In the genomic region with DNA sequence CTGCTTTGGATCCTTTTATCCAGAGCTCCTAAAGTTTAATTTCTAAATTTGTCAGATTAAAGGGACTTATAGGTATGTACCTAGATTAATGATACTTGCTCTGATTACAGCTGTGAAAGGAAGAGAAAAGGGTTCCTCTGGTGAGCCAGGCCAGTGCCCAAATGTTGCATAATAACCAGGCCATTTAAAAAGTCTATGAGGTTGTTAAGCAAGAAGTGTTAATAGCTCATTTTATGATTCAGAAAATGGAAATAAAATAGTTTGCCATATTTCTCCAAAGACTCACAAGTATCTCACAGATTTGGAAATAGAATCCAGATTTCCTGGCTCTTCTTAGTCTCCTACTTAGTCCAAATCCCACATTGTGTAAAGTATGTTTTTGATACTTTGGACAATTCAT, we compare ENCODE assay signal across 18 cellular contexts.
"Had no signal": no experiment of that assay in that cellular context is flagged by ENCODE, and none has a peak within 500 bp of the region (broad histone marks: within the 10 kb centered on the region; RNA-seq: fewer than 3 reads in every experiment).

No MANE protein-coding gene starts in this region.

- H3K36me3 ChIP-seq: transverse colon, vagina had no signal

- H3K4me1 ChIP-seq: parathyroid adenoma, transverse colon, vagina had no signal

- H3K9me3 ChIP-seq: vagina had no signal

- H3K27me3 ChIP-seq: hepatocyte, transverse colon, vagina had no signal

- H3K4me2 ChIP-seq: hepatocyte had no signal

- H3K27ac Mint-ChIP-seq: activated B cell treated with CpG ODN at 0.5 μM for 24 hours; activated CD4-positive, alpha-beta T cell treated with anti-CD3 and anti-CD28 coated beads, Interleukin-2, amount 10 ng/mL, durations not matched to agents 24 days and 14 days; activated naive CD8-positive, alpha-beta T cell treated with anti-CD3 and anti-CD28 coated beads, Interleukin-2, amount 10 ng/mL, durations not matched to agents 7 days and 5 days; naive B cell; stimulated activated naive B cell treated with anti-CD40 and anti-IgM and Interleukin-4, amounts not matched to agents 10 μg/mL and 1 μg/mL and 100 μg/mL, for 72 hours; T-helper 17 cell had no signal

- H3K79me2 ChIP-seq: hepatocyte, parathyroid adenoma had no signal

- H2AFZ ChIP-seq: hepatocyte, parathyroid adenoma had no signal

- H3K9ac ChIP-seq: parathyroid adenoma had no signal

- H3K4me3 Mint-ChIP-seq: activated B cell treated with CpG ODN at 0.5 μM for 24 hours; activated CD4-positive, alpha-beta T cell treated with anti-CD3 and anti-CD28 coated beads, Interleukin-2, amount 10 ng/mL, durations not matched to agents 24 days and 14 days; activated naive CD8-positive, alpha-beta T cell treated with anti-CD3 and anti-CD28 coated beads, Interleukin-2, amount 10 ng/mL, durations not matched to agents 7 days and 5 days; naive B cell; stimulated activated naive B cell treated with anti-CD40 and anti-IgM and Interleukin-4, amounts not matched to agents 10 μg/mL and 1 μg/mL and 100 μg/mL, for 72 hours; T-helper 17 cell had no signal

- H3K4me1 Mint-ChIP-seq: activated B cell treated with CpG ODN at 0.5 μM for 24 hours; activated CD4-positive, alpha-beta T cell treated with anti-CD3 and anti-CD28 coated beads, Interleukin-2, amount 10 ng/mL, durations not matched to agents 24 days and 14 days; activated naive CD8-positive, alpha-beta T cell treated with anti-CD3 and anti-CD28 coated beads, Interleukin-2, amount 10 ng/mL, durations not matched to agents 7 days and 5 days; naive B cell; stimulated activated naive B cell treated with anti-CD40 and anti-IgM and Interleukin-4, amounts not matched to agents 10 μg/mL and 1 μg/mL and 100 μg/mL, for 72 hours had no signal

- H3K27ac ChIP-seq: hepatocyte, parathyroid adenoma, transverse colon, vagina had no signal

- H3K9me3 Mint-ChIP-seq: activated naive CD8-positive, alpha-beta T cell treated with anti-CD3 and anti-CD28 coated beads, Interleukin-2, amount 10 ng/mL, durations not matched to agents 7 days and 5 days had no signal

- ATAC-seq: left lobe of liver; stimulated activated naive B cell treated with anti-CD40 and anti-IgM and Interleukin-4, amounts not matched to agents 10 μg/mL and 1 μg/mL and 100 μg/mL, for 72 hours; T-helper 17 cell had no signal

- FAIRE-seq: keratinocyte, TTC549 had no signal

- DNase-seq: activated B cell treated with CpG ODN at 0.5 μM for 24 hours; activated CD4-positive, alpha-beta T cell treated with anti-CD3 and anti-CD28 coated beads, Interleukin-2, amount 10 ng/mL, durations not matched to agents 24 days and 14 days; activated CD8-positive, alpha-beta memory T cell treated with anti-CD3 and anti-CD28 coated beads for 24 hours; activated naive CD8-positive, alpha-beta T cell treated with anti-CD3 and anti-CD28 coated beads, Interleukin-2, amount 10 ng/mL, durations not matched to agents 7 days and 5 days; anterior cingulate cortex; effector memory CD4-positive, alpha-beta T cell; naive B cell; stimulated activated CD4-positive, alpha-beta T cell treated with anti-CD3 and anti-CD28 coated beads, Interleukin-2, amount 100 ng/mL, for 48 hours; stimulated activated naive B cell treated with anti-CD40 and anti-IgM and Interleukin-4, amounts not matched to agents 10 μg/mL and 1 μg/mL and 100 μg/mL, for 72 hours; substantia nigra; T-helper 17 cell; transverse colon had no signal

- H3K4me3 ChIP-seq: hepatocyte, transverse colon, vagina had no signal

- H3K27me3 Mint-ChIP-seq: activated B cell treated with CpG ODN at 0.5 μM for 24 hours; activated CD4-positive, alpha-beta T cell treated with anti-CD3 and anti-CD28 coated beads, Interleukin-2, amount 10 ng/mL, durations not matched to agents 24 days and 14 days; activated naive CD8-positive, alpha-beta T cell treated with anti-CD3 and anti-CD28 coated beads, Interleukin-2, amount 10 ng/mL, durations not matched to agents 7 days and 5 days; naive B cell; stimulated activated naive B cell treated with anti-CD40 and anti-IgM and Interleukin-4, amounts not matched to agents 10 μg/mL and 1 μg/mL and 100 μg/mL, for 72 hours; T-helper 17 cell had no signal
